Comparison of ENCODE assay signal across 1 cellular context in the genomic region with DNA sequence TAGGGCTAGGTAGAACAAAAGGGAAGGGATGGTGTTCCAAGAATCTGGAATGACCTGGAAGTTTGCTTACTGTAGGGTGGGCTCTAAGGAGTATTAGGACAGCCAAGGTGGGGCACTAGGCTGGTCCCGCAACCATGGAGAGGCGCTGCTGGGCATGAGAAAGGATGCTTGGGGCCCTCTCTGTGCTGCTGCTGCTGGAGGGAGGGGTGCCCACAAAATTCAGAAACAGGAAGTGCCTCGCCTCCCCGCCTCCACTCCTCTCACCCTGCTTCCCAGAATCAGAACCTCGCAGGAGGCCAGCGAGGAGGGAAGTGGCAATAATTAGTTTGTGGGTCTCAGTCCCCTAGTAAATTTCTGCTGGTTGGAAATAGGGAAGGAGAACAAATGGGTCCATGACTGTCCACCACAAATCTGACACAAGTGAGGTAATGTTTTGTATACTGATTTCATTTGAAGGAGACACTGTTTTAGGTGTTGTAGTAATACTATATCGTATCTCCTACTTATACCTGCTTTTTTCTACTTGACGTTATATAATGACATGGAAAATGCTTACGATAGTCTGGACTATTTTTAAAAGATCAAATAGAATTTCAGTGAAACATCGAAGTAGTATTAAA.
TF ChIP-seq lines count a peak whose summit lies in the region.

No MANE protein-coding gene starts in this region.

TF ChIP-seq in HepG2, 621 proteins besides CTCF, POLR2A, EP300 and RAD21:
- TF ChIP-seq HNF1A (IDR thresholded peaks at IDR 0.05; ENCODE audit: low read depth) = no peak
- no peak for TF ChIP-seq HNF1A (CRISPR knock-in tag; IDR thresholded peaks at IDR 0.05; ENCODE audit: borderline replicate concordance)
- no peak for TF ChIP-seq ZZZ3 (CRISPR knock-in tag; IDR thresholded peaks at IDR 0.05; ENCODE audit: borderline replicate concordance)
- no peak for TF ChIP-seq SRSF1 (optimal IDR thresholded peaks at IDR 0.05; ENCODE audit: low read depth, low read length)
- TF ChIP-seq MAFG (CRISPR knock-in tag; IDR thresholded peaks at IDR 0.05) = no peak
- TF ChIP-seq ZFYVE20 (CRISPR knock-in tag; IDR thresholded peaks at IDR 0.05; ENCODE audit: borderline replicate concordance, low read depth) = no peak
- TF ChIP-seq, protein P1, sequence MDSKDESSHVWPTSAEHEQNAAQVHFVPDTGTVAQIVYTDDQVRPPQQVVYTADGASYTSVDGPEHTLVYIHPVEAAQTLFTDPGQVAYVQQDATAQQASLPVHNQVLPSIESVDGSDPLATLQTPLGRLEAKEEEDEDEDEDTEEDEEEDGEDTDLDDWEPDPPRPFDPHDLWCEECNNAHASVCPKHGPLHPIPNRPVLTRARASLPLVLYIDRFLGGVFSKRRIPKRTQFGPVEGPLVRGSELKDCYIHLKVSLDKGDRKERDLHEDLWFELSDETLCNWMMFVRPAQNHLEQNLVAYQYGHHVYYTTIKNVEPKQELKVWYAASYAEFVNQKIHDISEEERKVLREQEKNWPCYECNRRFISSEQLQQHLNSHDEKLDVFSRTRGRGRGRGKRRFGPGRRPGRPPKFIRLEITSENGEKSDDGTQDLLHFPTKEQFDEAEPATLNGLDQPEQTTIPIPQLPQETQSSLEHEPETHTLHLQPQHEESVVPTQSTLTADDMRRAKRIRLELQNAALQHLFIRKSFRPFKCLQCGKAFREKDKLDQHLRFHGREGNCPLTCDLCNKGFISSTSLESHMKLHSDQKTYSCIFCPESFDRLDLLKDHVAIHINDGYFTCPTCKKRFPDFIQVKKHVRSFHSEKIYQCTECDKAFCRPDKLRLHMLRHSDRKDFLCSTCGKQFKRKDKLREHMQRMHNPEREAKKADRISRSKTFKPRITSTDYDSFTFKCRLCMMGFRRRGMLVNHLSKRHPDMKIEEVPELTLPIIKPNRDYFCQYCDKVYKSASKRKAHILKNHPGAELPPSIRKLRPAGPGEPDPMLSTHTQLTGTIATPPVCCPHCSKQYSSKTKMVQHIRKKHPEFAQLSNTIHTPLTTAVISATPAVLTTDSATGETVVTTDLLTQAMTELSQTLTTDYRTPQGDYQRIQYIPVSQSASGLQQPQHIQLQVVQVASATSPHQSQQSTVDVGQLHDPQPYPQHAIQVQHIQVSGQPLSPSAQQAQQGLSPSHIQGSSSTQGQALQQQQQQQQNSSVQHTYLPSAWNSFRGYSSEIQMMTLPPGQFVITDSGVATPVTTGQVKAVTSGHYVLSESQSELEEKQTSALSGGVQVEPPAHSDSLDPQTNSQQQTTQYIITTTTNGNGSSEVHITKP (CRISPR knock-in tag; IDR thresholded peaks at IDR 0.05; ENCODE audit: low read depth) = no peak
- no peak for TF ChIP-seq ZNF672 (CRISPR knock-in tag; IDR thresholded peaks at IDR 0.05)
- TF ChIP-seq MATR3 (CRISPR knock-in tag; IDR thresholded peaks at IDR 0.05) = no peak
- no peak for TF ChIP-seq ZNF296 (CRISPR knock-in tag; conservative IDR thresholded peaks at IDR 0.05)
- no peak for TF ChIP-seq ZFP62 (CRISPR knock-in tag; IDR thresholded peaks at IDR 0.05)
- TF ChIP-seq, protein P2, sequence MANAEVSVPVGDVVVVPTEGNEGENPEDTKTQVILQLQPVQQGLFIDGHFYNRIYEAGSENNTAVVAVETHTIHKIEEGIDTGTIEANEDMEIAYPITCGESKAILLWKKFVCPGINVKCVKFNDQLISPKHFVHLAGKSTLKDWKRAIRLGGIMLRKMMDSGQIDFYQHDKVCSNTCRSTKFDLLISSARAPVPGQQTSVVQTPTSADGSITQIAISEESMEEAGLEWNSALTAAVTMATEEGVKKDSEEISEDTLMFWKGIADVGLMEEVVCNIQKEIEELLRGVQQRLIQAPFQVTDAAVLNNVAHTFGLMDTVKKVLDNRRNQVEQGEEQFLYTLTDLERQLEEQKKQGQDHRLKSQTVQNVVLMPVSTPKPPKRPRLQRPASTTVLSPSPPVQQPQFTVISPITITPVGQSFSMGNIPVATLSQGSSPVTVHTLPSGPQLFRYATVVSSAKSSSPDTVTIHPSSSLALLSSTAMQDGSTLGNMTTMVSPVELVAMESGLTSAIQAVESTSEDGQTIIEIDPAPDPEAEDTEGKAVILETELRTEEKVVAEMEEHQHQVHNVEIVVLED (CRISPR knock-in tag; IDR thresholded peaks at IDR 0.05; ENCODE audit: borderline replicate concordance) = no peak
- TF ChIP-seq MTF1 (CRISPR knock-in tag; IDR thresholded peaks at IDR 0.05) = no peak
- TF ChIP-seq SRSF4 (IDR thresholded peaks at IDR 0.05; ENCODE audit: low read depth, low read length, poor library complexity, severe bottlenecking) = no peak
- no peak for TF ChIP-seq PITX1 (CRISPR knock-in tag; IDR thresholded peaks at IDR 0.05)
- no peak for TF ChIP-seq ARID3A (IDR thresholded peaks at IDR 0.05; ENCODE audit: low read depth, low read length)
- no peak for TF ChIP-seq HMGXB4 (CRISPR knock-in tag; IDR thresholded peaks at IDR 0.05; ENCODE audit: borderline replicate concordance in 1 of 2, low read depth in 1 of 2)
TF ChIP-seq in HepG2: peak in this region for 0.
